Comparison of ENCODE assay signal across 8 cellular contexts in the genomic region with DNA sequence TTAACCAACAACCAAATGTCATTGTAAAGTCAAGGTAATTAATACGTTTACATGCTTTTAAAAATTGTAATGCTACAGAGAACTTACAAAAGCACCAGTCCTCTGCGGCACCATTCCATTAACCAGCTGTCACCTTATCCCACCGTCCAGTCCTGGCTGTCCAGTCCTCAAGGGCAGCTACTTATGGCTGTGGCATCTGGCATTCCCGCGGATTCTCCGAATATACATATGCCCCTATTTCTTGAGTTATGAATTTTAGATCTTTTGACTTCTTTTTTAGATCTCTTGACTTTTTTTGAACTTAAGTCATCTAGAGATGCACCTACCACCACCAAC. TPM values are rescaled to one million over a fixed set of nuclear protein-coding genes. Genes with fewer than 3 reads are reported as not detected.
DNase-seq lines count a peak whose midpoint lies in the region; ATAC-seq and TF ChIP-seq lines count a peak whose summit lies in the region.

No MANE protein-coding gene starts in this region.

- H3K36me3 ChIP-seq in Caco-2 (ENCODE audit: control insufficient read depth, insufficient read depth, low read length) (no peaks in the 10 kb centered on the region), esophagus squamous epithelium (no peaks in the 10 kb centered on the region)

- 0 out of 2 replicates have a peak, but pooled peaks cover 4% of the 10 kb centered on the region for H3K4me1 ChIP-seq in Caco-2
- peaks cover 4 to 35% (median 4%) of the 10 kb centered on the region in 3 donors for H3K4me1 ChIP-seq in esophagus squamous epithelium

- H3K4me3 Mint-ChIP-seq in Caco-2 (ENCODE audit: unreplicated experiment) (peak overlapping the region; percentile 72), osteocyte (ENCODE audit: unreplicated experiment) (peak overlapping the region; percentile 70)

- H3K4me1 Mint-ChIP-seq in Caco-2 (ENCODE audit: low read depth, unreplicated experiment) (no peaks in the 10 kb centered on the region), osteocyte (ENCODE audit: unreplicated experiment) (peaks cover 5% of the 10 kb centered on the region)

- no peaks in the 10 kb centered on the region for H3K27me3 ChIP-seq in Caco-2 (replicated peaks; ENCODE audit: control insufficient read depth, insufficient read depth, low read length)
- H3K27me3 ChIP-seq in esophagus squamous epithelium, result no peaks in the 10 kb centered on the region

- no TSS peak for BruUV-seq in Caco-2 (replicated peaks; lab: Mats Ljungman, UMichigan)

- 16 to 28% methylated on average over 6 of the region's 6 CpGs for whole genome bisulfite sequencing in esophagus squamous epithelium, 2 donors

- H3K36me3 Mint-ChIP-seq in Caco-2 (ENCODE audit: insufficient read depth, unreplicated experiment) (no peaks in the 10 kb centered on the region), osteocyte (ENCODE audit: unreplicated experiment) (no peaks in the 10 kb centered on the region)

- H3K27ac Mint-ChIP-seq in Caco-2 (ENCODE audit: unreplicated experiment), result no peak overlapping the region
- no peak overlapping the region for H3K27ac Mint-ChIP-seq in osteocyte (ENCODE audit: unreplicated experiment)

- H3K4me3 ChIP-seq in Caco-2 (ENCODE audit: low read depth, low read length), result peak overlapping the region; percentile 27
- peak overlapping the region; percentile 58 to 96 (median 82) for H3K4me3 ChIP-seq in esophagus squamous epithelium

- POLR2A ChIA-PET in Caco-2 (lab: Charles Lee), result no interaction called here

- TF ChIP-seq CTCF in Caco-2 (IDR thresholded peaks at IDR 0.05; ENCODE audit: insufficient read depth in 1 of 2, low read depth in 1 of 2, low read length in 1 of 2, severe bottlenecking in 1 of 2, unreplicated experiment in 1 of 2) (no peak), esophagus squamous epithelium (IDR thresholded peaks at IDR 0.05) (no peak), osteocyte (IDR thresholded peaks at IDR 0.05) (no peak)

- peaks cover 5% of the 10 kb centered on the region for H3K27me3 Mint-ChIP-seq in Caco-2 (ENCODE audit: insufficient read depth, unreplicated experiment)
- H3K27me3 Mint-ChIP-seq in osteocyte (ENCODE audit: unreplicated experiment), result peaks cover 4% of the 10 kb centered on the region

- intact Hi-C loops in Caco-2 (cut with micrococcal nuclease; ENCODE audit: unreplicated experiment) (no loop called here), esophagus squamous epithelium (cut with DNase I) (no loop called here)

- no peak for TF ChIP-seq POLR2A in esophagus squamous epithelium (IDR thresholded peaks at IDR 0.05)

- CTCF ChIA-PET in Caco-2 (lab: Charles Lee), result no interaction called here

- ATAC-seq in GM18519 (IDR thresholded peaks at IDR 0.05; ENCODE audit: low FRiP score, unreplicated experiment), result no peak

- H3K9me3 Mint-ChIP-seq in Caco-2 (ENCODE audit: unreplicated experiment), result no peaks in the 10 kb centered on the region
- H3K9me3 Mint-ChIP-seq in osteocyte (ENCODE audit: unreplicated experiment), result no peaks in the 10 kb centered on the region

- H3K27ac ChIP-seq in esophagus squamous epithelium, result peak overlapping the region in 1 of 4 donors; percentile 73

- DNase-seq in Caco-2 (no peak), NCI-H524 (lab: John Stamatoyannopoulos, UW) (peak; percentile 68 to 86), esophagus squamous epithelium (lab: John Stamatoyannopoulos, UW) (no peak), osteocyte (ENCODE audit: extremely low spot score, unreplicated experiment) (no peak), GM03348 (ENCODE audit: low spot score) (no peak), islet precursor cell (no peak), NCI-H1436 treated with DMSO at 0.1 percent for 48 hours (lab: John Stamatoyannopoulos, UW) (no peak)

- H3K9me3 ChIP-seq in Caco-2 (no peaks in the 10 kb centered on the region), esophagus squamous epithelium (no peaks in the 10 kb centered on the region)

RNA-seq across cellular contexts. Expression of gene POMGNT2, which starts 0.4 kb away (rescaled TPM):
- total RNA-seq in Caco-2 (2022) (9.1 and 10.1 TPM in 2 replicates), esophagus squamous epithelium (10 to 100 TPM in 1 of 4 donors, 1 to 10 TPM in 3; 4.4 to 14.0 (median 9.0) TPM), osteocyte (16.1 and 18.5 TPM in 2 replicates)

Comparison
In these comparisons a context has a peak if more than half of its experiments do, and no peak if none do; other contexts are left out.
1. DNase-seq: peak in NCI-H524 (2 of 2); none in Caco-2 (0 of 2), esophagus squamous epithelium (single experiment), osteocyte (single experiment), GM03348 (single experiment), islet precursor cell (single experiment) and NCI-H1436 treated with DMSO at 0.1 percent for 48 hours (single experiment).